ENCODE assay signal across 12 cellular contexts in the genomic region with DNA sequence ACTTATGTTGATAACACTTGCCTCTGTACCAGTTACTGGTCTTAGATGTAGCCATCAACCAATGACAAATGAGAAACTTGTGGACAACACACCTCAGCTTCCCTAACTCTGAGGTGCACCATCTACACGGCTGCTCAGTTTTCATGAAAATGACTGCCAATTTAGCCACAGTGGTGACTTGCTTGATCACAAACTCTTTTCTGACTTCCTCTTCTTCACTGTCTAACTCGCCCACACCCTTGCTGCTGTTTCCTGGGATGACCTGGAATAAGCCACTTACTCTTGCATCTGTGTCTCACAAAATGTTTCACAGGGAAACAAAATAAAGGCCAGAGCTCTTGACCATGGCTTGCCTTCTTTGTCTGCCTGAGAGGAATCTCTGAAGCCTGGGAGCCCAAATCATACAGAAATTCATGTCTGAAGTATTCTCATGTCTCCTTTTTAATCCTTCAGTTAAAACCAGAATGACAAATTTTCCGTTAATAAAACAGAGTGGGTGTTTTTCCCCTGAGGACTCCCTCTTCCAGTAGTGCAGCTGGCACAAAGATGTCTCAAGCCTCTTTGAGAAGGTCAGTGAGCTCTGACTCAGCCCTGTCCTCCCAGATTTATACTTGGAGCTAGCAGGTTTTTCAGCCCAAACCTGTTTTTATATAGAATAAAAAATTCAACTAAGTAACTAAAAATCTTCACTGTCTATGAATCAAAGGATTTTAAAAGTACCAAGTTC.
A peak's percentile ranks its signal among the peaks of the same experiment; 100 is the strongest.
DNase-seq lines count a peak whose midpoint lies in the region; ATAC-seq and TF ChIP-seq lines count a peak whose summit lies in the region.
"Had no signal": no experiment of that assay in that cellular context is flagged by ENCODE, and none has a peak within 500 bp of the region (broad histone marks: within the 10 kb centered on the region; RNA-seq: fewer than 3 reads in every experiment).

No MANE protein-coding gene starts in this region.

- no TSS peak for BruUV-seq in MCF 10A (replicated peaks; lab: Mats Ljungman, UMichigan)

- ATAC-seq in left ventricle myocardium superior (peak; percentile 77), aorta (ENCODE audit: low FRiP score) (no peak)

- H3K9me3 ChIP-seq in breast epithelium (no peaks in the 10 kb centered on the region), aorta (ENCODE audit: control insufficient read depth, low read length) (no peaks in the 10 kb centered on the region)
- H3K9me3 ChIP-seq: uterus had no signal

- TF ChIP-seq CTCF in MCF 10A (IDR thresholded peaks at IDR 0.05; ENCODE audit: unreplicated experiment) (no peak), breast epithelium (IDR thresholded peaks at IDR 0.05) (no peak)

- H3K4me3 Mint-ChIP-seq in MCF 10A (ENCODE audit: unreplicated experiment), result no peak overlapping the region

- H3K27me3 ChIP-seq in breast epithelium (no peaks in the 10 kb centered on the region), aorta (ENCODE audit: control insufficient read depth in 1 of 2, insufficient read depth in 2 of 2, low read length in 1 of 2) (no peaks in the 10 kb centered on the region)
- H3K27me3 ChIP-seq: uterus had no signal

- H3K9me3 Mint-ChIP-seq in MCF 10A (ENCODE audit: unreplicated experiment), result peaks cover 8% of the 10 kb centered on the region

- H3K27me3 Mint-ChIP-seq in MCF 10A (ENCODE audit: insufficient read depth, unreplicated experiment), result no peaks in the 10 kb centered on the region

- POLR2A ChIA-PET in MCF 10A (lab: Yijun Ruan, JAX), result interaction anchor here (0.6 kb wide), 1 partner anchor 369 kb away, joined by 3 read pairs; no protein-coding TSS in a partner anchor

- no peak for TF ChIP-seq POLR2A in breast epithelium (IDR thresholded peaks at IDR 0.05)

- H3K36me3 Mint-ChIP-seq in MCF 10A (ENCODE audit: insufficient read depth, unreplicated experiment), result no peaks in the 10 kb centered on the region

- peaks cover 4% of the 10 kb centered on the region for H3K4me1 Mint-ChIP-seq in MCF 10A (ENCODE audit: insufficient read depth, unreplicated experiment)

- H3K27ac ChIP-seq in breast epithelium (no peak overlapping the region), aorta (ENCODE audit: low read depth in 1 of 2, low read length in 2 of 2) (peak overlapping the region; percentile 49 to 57)
- H3K27ac ChIP-seq: uterus had no signal

- DNase-seq in MCF 10A (ENCODE audit: unreplicated experiment), result peak; percentile 15
- DNase-seq in breast epithelium (ENCODE audit: low spot score in 2 of 2), result no peak
- peak; percentile 38 for DNase-seq in amniotic epithelial cell (ENCODE audit: low read depth)
- DNase-seq in left ventricle myocardium superior, result no peak
- DNase-seq in aorta, result no peak
- no peak for DNase-seq in cerebellar nuclear complex (lab: John Stamatoyannopoulos, UW)
- DNase-seq in DMS153 (lab: John Stamatoyannopoulos, UW), result no peak
- no peak for DNase-seq in NCI-H510A (lab: John Stamatoyannopoulos, UW)
- DNase-seq: activated T-cell treated with anti-CD3 and anti-CD28 coated beads, Interleukin-2, amount 50 U/mL, for 48 hours; dermis blood vessel endothelial cell; NCI-H774; uterus had no signal

- no peaks in the 10 kb centered on the region for H3K4me1 ChIP-seq in breast epithelium
- H3K4me1 ChIP-seq in aorta (ENCODE audit: control insufficient read depth in 1 of 2, insufficient read depth in 2 of 2, low read length in 2 of 2), result peaks cover 0 to 5% of the 10 kb centered on the region in 2 donors
- H3K4me1 ChIP-seq: uterus had no signal

- no peak overlapping the region for H3K4me3 ChIP-seq in breast epithelium
- no peak overlapping the region for H3K4me3 ChIP-seq in aorta (ENCODE audit: low read length in 2 of 2)
- H3K4me3 ChIP-seq: uterus had no signal

- CTCF ChIA-PET in MCF 10A (lab: Yijun Ruan, JAX), result interaction anchor here (2.0 kb wide), 1 partner anchor 42 kb away, joined by 5 read pairs; no protein-coding TSS in a partner anchor

- WGBS in aorta, 2 donors, result 54 to 55% methylated on average over 3 of the region's 3 CpGs

- H3K36me3 ChIP-seq in breast epithelium (no peaks in the 10 kb centered on the region), aorta (ENCODE audit: control insufficient read depth in 1 of 2, insufficient read depth in 2 of 2, low read length in 1 of 2) (no peaks in the 10 kb centered on the region)
- H3K36me3 ChIP-seq: uterus had no signal

- no peak overlapping the region for H3K27ac Mint-ChIP-seq in MCF 10A (ENCODE audit: low read depth, unreplicated experiment)

- intact Hi-C loops in MCF 10A (cut with micrococcal nuclease) (no loop called here), breast epithelium (cut with DNase I; ENCODE audit: low total_unique reads) (no loop called here), left ventricle myocardium superior (cut with micrococcal nuclease) (no loop called here), aorta (cut with DNase I) (no loop called here)

Comparison
In these comparisons a context has a peak if more than half of its experiments do, and no peak if none do; other contexts are left out.
1. DNase-seq: peak in MCF 10A (single experiment) and amniotic epithelial cell (single experiment); none in breast epithelium (0 of 2), left ventricle myocardium superior (single experiment), aorta (0 of 2), cerebellar nuclear complex (0 of 2), DMS153 (single experiment) and NCI-H510A (single experiment).
2. H3K27ac ChIP-seq: peak in aorta (2 of 2); none in breast epithelium (0 of 2).